15 cellular contexts compared by ENCODE assay signal in the genomic region with DNA sequence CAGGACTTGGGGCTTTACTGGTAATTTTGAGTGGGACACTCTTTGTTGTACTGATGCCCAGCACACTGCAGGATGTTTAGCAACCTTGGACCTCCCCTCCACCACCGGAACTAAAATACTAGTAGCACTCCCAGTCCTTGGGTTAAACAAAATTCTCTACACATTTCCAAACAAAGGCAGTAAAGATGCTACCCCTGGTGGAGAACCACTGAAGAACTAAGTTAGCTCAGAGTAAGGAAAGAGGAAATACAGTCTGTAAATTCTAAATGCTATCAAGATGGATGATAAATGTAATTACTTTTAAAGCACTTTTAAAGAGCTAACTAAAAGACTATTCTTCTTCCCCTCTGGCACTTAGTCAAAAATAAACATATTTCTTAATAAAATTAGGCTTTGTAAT.
DNase-seq lines count a peak whose midpoint lies in the region; ATAC-seq, FAIRE-seq and TF ChIP-seq lines count a peak whose summit lies in the region.
"Had no signal": no experiment of that assay in that cellular context is flagged by ENCODE, and none has a peak within 500 bp of the region (broad histone marks: within the 10 kb centered on the region; RNA-seq: fewer than 3 reads in every experiment).

No MANE protein-coding gene starts in this region.

- SMC1A ChIA-PET in GM12878 (lab: Charles Lee; ENCODE audit: uncharacterized antibody, unreplicated experiment): no interaction called here

- POLR2A ChIA-PET in GM12878 (lab: Charles Lee): no interaction called here

- H3K36me3 ChIP-seq in GM12878 (ENCODE audit: control insufficient read depth in 2 of 2, insufficient read depth in 2 of 2, low read length in 1 of 2) (no peaks in the 10 kb centered on the region), skeletal muscle tissue (ENCODE audit: control insufficient read depth in 3 of 3, insufficient read depth in 3 of 3, low read length in 3 of 3) (no peaks in the 10 kb centered on the region)

- H3K4me2 ChIP-seq in GM12878 (ENCODE audit: control insufficient read depth, insufficient read depth): no peak overlapping the region
- H3K4me2 ChIP-seq: BLaER1 treated with 17β-estradiol and CSF1 and Interleukin-3, amounts not matched to agents 10 nM and 100 nM had no signal

- TF ChIP-seq POLR2A in GM12878 (IDR thresholded peaks at IDR 0.05; ENCODE audit: low read depth, low read length): no peak

- H3K9me3 ChIP-seq in GM12878 (replicated peaks; ENCODE audit: control insufficient read depth, insufficient read depth, low read length): peaks cover 1% of the 10 kb centered on the region; the same call in 1 of the 3 replicates
- no peaks in the 10 kb centered on the region for H3K9me3 ChIP-seq in skeletal muscle tissue (ENCODE audit: control insufficient read depth in 3 of 3, low read length in 3 of 3)
- H3K9me3 ChIP-seq: MG63 had no signal

- H3K4me1 Mint-ChIP-seq in HFFc6 (ENCODE audit: low read depth) (peaks cover 31% of the 10 kb centered on the region), mesothelial cell of epicardium (no peaks in the 10 kb centered on the region)
- H3K4me1 Mint-ChIP-seq in stimulated activated naive B cell treated with anti-CD40 and anti-IgM and Interleukin-4, amounts not matched to agents 10 μg/mL and 1 μg/mL and 100 μg/mL, for 72 hours: peaks cover 4 to 19% of the 10 kb centered on the region in 2 donors

- H3K36me3 Mint-ChIP-seq in HFFc6 (ENCODE audit: low read depth) (peaks cover 42% of the 10 kb centered on the region), mesothelial cell of epicardium (peaks cover 45% of the 10 kb centered on the region)
- H3K36me3 Mint-ChIP-seq in stimulated activated naive B cell treated with anti-CD40 and anti-IgM and Interleukin-4, amounts not matched to agents 10 μg/mL and 1 μg/mL and 100 μg/mL, for 72 hours: peaks cover 10 to 11% of the 10 kb centered on the region in 2 donors

- H3K4me3 ChIP-seq in GM12878 (no peak overlapping the region), skeletal muscle tissue (ENCODE audit: low read length in 3 of 3) (no peak overlapping the region)
- H3K4me3 ChIP-seq: BLaER1 treated with 17β-estradiol and CSF1 and Interleukin-3, amounts not matched to agents 10 nM and 100 nM; MG63 had no signal

- TF ChIP-seq RAD21 in GM12878 (IDR thresholded peaks at IDR 0.05; ENCODE audit: insufficient read depth, low read depth, low read length): 0 out of 2 replicates have a peak, but pooled peaks have one; percentile 20

- H3K27ac ChIP-seq in GM12878 (ENCODE audit: control insufficient read depth, insufficient read depth): no peak overlapping the region
- peak overlapping the region; percentile 88 for H3K27ac ChIP-seq in skeletal muscle tissue (ENCODE audit: low read depth, low read length)
- H3K27ac ChIP-seq: BLaER1 treated with 17β-estradiol and CSF1 and Interleukin-3, amounts not matched to agents 10 nM and 100 nM had no signal

- CTCF ChIA-PET in GM12878 (lab: Yijun Ruan, JAX): interaction anchor here (1.1 kb wide), 1 partner anchor 36 kb away, joined by 3 read pairs; no protein-coding TSS in a partner anchor

- TF ChIP-seq EP300 in GM12878 (IDR thresholded peaks at IDR 0.05; ENCODE audit: borderline replicate concordance in 1 of 2, control insufficient read depth in 1 of 2, low read depth in 2 of 2, low read length in 2 of 2): no peak

- H3K9me3 Mint-ChIP-seq in HFFc6 (peaks cover 16% of the 10 kb centered on the region), mesothelial cell of epicardium (peaks cover 23% of the 10 kb centered on the region)
- peaks cover 4 to 6% of the 10 kb centered on the region in 2 donors for H3K9me3 Mint-ChIP-seq in stimulated activated naive B cell treated with anti-CD40 and anti-IgM and Interleukin-4, amounts not matched to agents 10 μg/mL and 1 μg/mL and 100 μg/mL, for 72 hours

- H3K9ac ChIP-seq in GM12878 (ENCODE audit: control insufficient read depth, insufficient read depth, low read length): no peak overlapping the region
- no peak overlapping the region for H3K9ac ChIP-seq in skeletal muscle tissue (ENCODE audit: low read depth in 1 of 3, low read length in 3 of 3)
- H3K9ac ChIP-seq: BLaER1 treated with 17β-estradiol and CSF1 and Interleukin-3, amounts not matched to agents 10 nM and 100 nM had no signal

- in situ Hi-C loops in GM12878 (cut with MboI): no loop called here

- intact Hi-C loops in GM12878 (cut with micrococcal nuclease; ENCODE audit: unreplicated experiment): no loop called here

- FAIRE-seq in GM12878 (lab: Jason Lieb, UNC): no peak
- FAIRE-seq: HepG2 had no signal

- RAD21 ChIA-PET in GM12878 (lab: Charles Lee; ENCODE audit: unreplicated experiment): no interaction called here

- H3K27me3 ChIP-seq in GM12878 (replicated peaks in 1 of 2; ENCODE audit: control insufficient read depth in 2 of 2, insufficient read depth in 2 of 2, low read length in 1 of 2) (no peaks in the 10 kb centered on the region), skeletal muscle tissue (ENCODE audit: control insufficient read depth in 3 of 3, insufficient read depth in 3 of 3, low read length in 3 of 3) (no peaks in the 10 kb centered on the region)
- H3K27me3 ChIP-seq: BLaER1 treated with 17β-estradiol and CSF1 and Interleukin-3, amounts not matched to agents 10 nM and 100 nM; MG63 had no signal

- 47% methylated on average over 1 of the region's 1 CpG for WGBS in GM12878 (ENCODE audit: insufficient coverage, insufficient replicate concordance, low lambda C conversion rate, missing lambda C conversion rate)

- H3K27me3 Mint-ChIP-seq in HFFc6 (ENCODE audit: insufficient read depth): peaks cover 2% of the 10 kb centered on the region; the same call in 1 of the 2 replicates
- H3K27me3 Mint-ChIP-seq in mesothelial cell of epicardium (ENCODE audit: low read depth): no peaks in the 10 kb centered on the region
- peaks cover 0 to 4% of the 10 kb centered on the region in 2 donors for H3K27me3 Mint-ChIP-seq in stimulated activated naive B cell treated with anti-CD40 and anti-IgM and Interleukin-4, amounts not matched to agents 10 μg/mL and 1 μg/mL and 100 μg/mL, for 72 hours

- TF ChIP-seq CTCF in HFFc6 (IDR thresholded peaks at IDR 0.05) (peak; percentile 17; the same call in 1 of the 2 replicates), GM12878 (IDR thresholded peaks at IDR 0.05 in 2 of 3, conservative IDR thresholded peaks at IDR 0.05 in 1 of 3; ENCODE audit: control insufficient read depth in 2 of 3, extremely low read depth in 1 of 3, insufficient read depth in 1 of 3, low read depth in 3 of 3, low read length in 3 of 3) (no peak), mesothelial cell of epicardium (IDR thresholded peaks at IDR 0.05; ENCODE audit: unreplicated experiment) (no peak)

- no peaks in the 10 kb centered on the region for H3K79me2 ChIP-seq in GM12878 (ENCODE audit: control insufficient read depth, insufficient read depth, low read length)

- no peak for ATAC-seq in GM12878
- ATAC-seq in stimulated activated naive B cell treated with anti-CD40 and anti-IgM and Interleukin-4, amounts not matched to agents 10 μg/mL and 1 μg/mL and 100 μg/mL, for 72 hours (replicated peaks): no peak
- ATAC-seq: HepG2 had no signal

- H2AFZ ChIP-seq in GM12878 (ENCODE audit: control insufficient read depth, low read depth, low read length): no peak overlapping the region

- BruUV-seq in GM12878 (replicated peaks; lab: Mats Ljungman, UMichigan): no TSS peak

- H3K27ac Mint-ChIP-seq in HFFc6 (no peak overlapping the region), mesothelial cell of epicardium (peak overlapping the region; percentile 28)
- H3K27ac Mint-ChIP-seq in stimulated activated naive B cell treated with anti-CD40 and anti-IgM and Interleukin-4, amounts not matched to agents 10 μg/mL and 1 μg/mL and 100 μg/mL, for 72 hours: no peak overlapping the region

- H3K4me3 Mint-ChIP-seq in HFFc6: no peak overlapping the region
- no peak overlapping the region for H3K4me3 Mint-ChIP-seq in mesothelial cell of epicardium
- H3K4me3 Mint-ChIP-seq in stimulated activated naive B cell treated with anti-CD40 and anti-IgM and Interleukin-4, amounts not matched to agents 10 μg/mL and 1 μg/mL and 100 μg/mL, for 72 hours: no peak overlapping the region

- H4K20me1 ChIP-seq in GM12878 (ENCODE audit: control insufficient read depth, insufficient read depth): no peaks in the 10 kb centered on the region

- DNase-seq in HFFc6 (no peak), GM12878 (ENCODE audit: low read depth, low spot score) (no peak), mesothelial cell of epicardium (ENCODE audit: low spot score in 2 of 2, unreplicated experiment in 2 of 2) (no peak), T-helper 1 cell (no peak)
- DNase-seq in stimulated activated naive B cell treated with anti-CD40 and anti-IgM and Interleukin-4, amounts not matched to agents 10 μg/mL and 1 μg/mL and 100 μg/mL, for 72 hours: no peak
- no peak for DNase-seq in activated CD8-positive, alpha-beta memory T cell treated with anti-CD3 and anti-CD28 coated beads, Interleukin-2, amount 50 U/mL, for 48 hours
- DNase-seq: DMS 273 treated with DMSO at 0.1 percent for 48 hours, MG63, NCI-H1105, NCI-H1694 treated with DMSO at 0.1 percent for 48 hours, NCI-H446 treated with DMSO at 0.1 percent for 48 hours, NCI-H82 had no signal

- H3K4me1 ChIP-seq in GM12878 (ENCODE audit: control insufficient read depth, insufficient read depth, low read length) (peaks cover 4% of the 10 kb centered on the region; the same call in 1 of the 2 replicates), skeletal muscle tissue (ENCODE audit: control insufficient read depth in 3 of 3, insufficient read depth in 3 of 3, low read length in 3 of 3) (peaks cover 4 to 15% (median 8%) of the 10 kb centered on the region in 3 donors)
- H3K4me1 ChIP-seq: BLaER1 treated with 17β-estradiol and CSF1 and Interleukin-3, amounts not matched to agents 10 nM and 100 nM had no signal

TF ChIP-seq in GM12878, 131 proteins besides CTCF, POLR2A, EP300 and RAD21 (continues in another document):
- TF ChIP-seq, protein P1, sequence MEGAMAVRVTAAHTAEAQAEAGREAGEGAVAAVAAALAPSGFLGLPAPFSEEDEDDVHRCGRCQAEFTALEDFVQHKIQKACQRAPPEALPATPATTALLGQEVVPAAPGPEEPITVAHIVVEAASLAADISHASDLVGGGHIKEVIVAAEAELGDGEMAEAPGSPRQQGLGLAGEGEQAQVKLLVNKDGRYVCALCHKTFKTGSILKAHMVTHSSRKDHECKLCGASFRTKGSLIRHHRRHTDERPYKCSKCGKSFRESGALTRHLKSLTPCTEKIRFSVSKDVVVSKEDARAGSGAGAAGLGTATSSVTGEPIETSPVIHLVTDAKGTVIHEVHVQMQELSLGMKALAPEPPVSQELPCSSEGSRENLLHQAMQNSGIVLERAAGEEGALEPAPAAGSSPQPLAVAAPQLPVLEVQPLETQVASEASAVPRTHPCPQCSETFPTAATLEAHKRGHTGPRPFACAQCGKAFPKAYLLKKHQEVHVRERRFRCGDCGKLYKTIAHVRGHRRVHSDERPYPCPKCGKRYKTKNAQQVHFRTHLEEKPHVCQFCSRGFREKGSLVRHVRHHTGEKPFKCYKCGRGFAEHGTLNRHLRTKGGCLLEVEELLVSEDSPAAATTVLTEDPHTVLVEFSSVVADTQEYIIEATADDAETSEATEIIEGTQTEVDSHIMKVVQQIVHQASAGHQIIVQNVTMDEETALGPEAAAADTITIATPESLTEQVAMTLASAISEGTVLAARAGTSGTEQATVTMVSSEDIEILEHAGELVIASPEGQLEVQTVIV (IDR thresholded peaks at IDR 0.05; ENCODE audit: borderline replicate concordance, partially characterized antibody): no peak
